ENCODE assay signal across 25 cellular contexts in the genomic region with DNA sequence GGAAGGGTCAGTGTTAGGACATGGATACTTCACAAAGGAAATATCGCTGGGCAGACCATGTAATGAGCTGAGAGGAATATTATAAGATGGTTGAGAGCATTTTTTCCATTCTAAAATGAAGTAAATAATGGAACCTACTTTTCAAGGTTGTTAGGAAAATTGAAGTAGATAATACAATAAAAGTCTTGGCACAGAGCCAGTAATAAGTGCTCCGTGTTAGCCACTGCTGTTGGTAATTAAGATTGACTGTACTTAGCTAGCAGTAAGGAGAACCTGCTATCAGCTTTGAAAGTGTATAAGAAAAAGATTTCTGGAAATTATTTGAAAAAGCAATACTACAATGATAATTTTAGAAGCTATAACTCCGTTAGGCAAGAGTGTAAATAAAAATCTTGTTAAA.
A peak's percentile ranks its signal among the peaks of the same experiment; 100 is the strongest.
DNase-seq lines count a peak whose midpoint lies in the region; ATAC-seq and TF ChIP-seq lines count a peak whose summit lies in the region.
"Had no signal": no experiment of that assay in that cellular context is flagged by ENCODE, and none has a peak within 500 bp of the region (broad histone marks: within the 10 kb centered on the region; RNA-seq: fewer than 3 reads in every experiment).

No MANE protein-coding gene starts in this region.

- no peak overlapping the region for H3K4me3 ChIP-seq in OCI-LY7 (ENCODE audit: low read depth, low read length, poor library complexity, severe bottlenecking)
- H3K4me3 ChIP-seq: breast epithelium, left ventricle myocardium inferior, psoas muscle, SJSA1, thoracic aorta, vagina had no signal

- ATAC-seq in HG02678 (IDR thresholded peaks at IDR 0.05; ENCODE audit: unreplicated experiment), result no peak
- ATAC-seq in GM21381 (IDR thresholded peaks at IDR 0.05; ENCODE audit: unreplicated experiment), result no peak
- ATAC-seq: activated T-helper 17 cell treated with anti-CD3 and anti-CD28 coated beads, Interleukin-2, amount 50 U/mL, for 72 hours; naive thymus-derived CD4-positive, alpha-beta T cell had no signal

- H4K20me1 ChIP-seq in OCI-LY7 (ENCODE audit: insufficient read depth, low read length), result no peaks in the 10 kb centered on the region

- peaks cover 26% of the 10 kb centered on the region for H3K36me3 ChIP-seq in OCI-LY7 (ENCODE audit: insufficient read depth, low read length)
- H3K36me3 ChIP-seq: breast epithelium, thoracic aorta, vagina had no signal

- CTCF ChIA-PET in OCI-LY7 (lab: Charles Lee; ENCODE audit: unreplicated experiment), result no interaction called here

- intact Hi-C loops in OCI-LY7 (cut with micrococcal nuclease; ENCODE audit: unreplicated experiment), result loop anchor here (10.0 kb wide), 1 partner anchor 368 kb away; no protein-coding TSS in a partner anchor

- TF ChIP-seq RAD21 in Ishikawa (IDR thresholded peaks at IDR 0.05; ENCODE audit: low read depth), result no peak

- H3K79me2 ChIP-seq in OCI-LY7 (ENCODE audit: insufficient read depth, low read depth, low read length), result no peaks in the 10 kb centered on the region

- H3K9me3 ChIP-seq in OCI-LY7 (ENCODE audit: low read length), result no peaks in the 10 kb centered on the region
- H3K9me3 ChIP-seq: breast epithelium, left ventricle myocardium inferior, psoas muscle, SJSA1, thoracic aorta, vagina had no signal

- BruUV-seq in OCI-LY7 (replicated peaks; lab: Mats Ljungman, UMichigan), result no TSS peak

- DNase-seq in NCI-H187 treated with DMSO at 0.1 percent for 48 hours (lab: John Stamatoyannopoulos, UW) (peak; percentile 12), NCI-H187 (lab: John Stamatoyannopoulos, UW) (no peak), NCI-H1930 (lab: John Stamatoyannopoulos, UW) (peak; percentile 35 to 87), OCI-LY7 (ENCODE audit: low spot score) (no peak), NCI-H128 (lab: John Stamatoyannopoulos, UW; ENCODE audit: unreplicated experiment) (no peak)
- DNase-seq: activated CD4-positive, alpha-beta T cell treated with anti-CD3 and anti-CD28 coated beads, Interleukin-2, amount 50 U/mL, for 48 hours; amygdala; CD4-positive, alpha-beta T cell; effector CD8-positive, alpha-beta T cell; IMR-90; islet precursor cell; left ventricle myocardium inferior; naive thymus-derived CD4-positive, alpha-beta T cell; NCI-H1694; psoas muscle; RPMI8226; T-helper 1 cell had no signal

- H2AFZ ChIP-seq in OCI-LY7 (ENCODE audit: low read length), result no peak overlapping the region

- no peak for TF ChIP-seq EP300 in Ishikawa (IDR thresholded peaks at IDR 0.05; ENCODE audit: borderline replicate concordance)

- H3K4me1 ChIP-seq in OCI-LY7 (ENCODE audit: insufficient read depth, low read length, poor library complexity, severe bottlenecking), result peaks cover 26% of the 10 kb centered on the region
- H3K4me1 ChIP-seq: breast epithelium, psoas muscle, vagina had no signal

- no peak for TF ChIP-seq CTCF in OCI-LY7 (conservative IDR thresholded peaks at IDR 0.05; ENCODE audit: low read length)

- H3K9me2 ChIP-seq in OCI-LY7 (ENCODE audit: insufficient read depth, low read length), result no peaks in the 10 kb centered on the region

- peak overlapping the region; percentile 55; the same call in 1 of the 2 replicates for H3K4me2 ChIP-seq in OCI-LY7 (ENCODE audit: low read length)

- no peak overlapping the region for H3K27ac ChIP-seq in OCI-LY7 (ENCODE audit: low read depth, low read length, poor library complexity, severe bottlenecking)
- H3K27ac ChIP-seq: breast epithelium, left ventricle myocardium inferior, psoas muscle, SJSA1, thoracic aorta, vagina had no signal

- POLR2A ChIA-PET in OCI-LY7 (lab: Charles Lee), result interaction anchor here (0.7 to 2.1 kb wide), 4 partner anchors 8 to 64 kb away, joined by 3 to 5 read pairs (median 4); no protein-coding TSS in a partner anchor

TF ChIP-seq in Ishikawa, 13 proteins besides CTCF, POLR2A, EP300 and RAD21:
- TF ChIP-seq, protein P1, sequence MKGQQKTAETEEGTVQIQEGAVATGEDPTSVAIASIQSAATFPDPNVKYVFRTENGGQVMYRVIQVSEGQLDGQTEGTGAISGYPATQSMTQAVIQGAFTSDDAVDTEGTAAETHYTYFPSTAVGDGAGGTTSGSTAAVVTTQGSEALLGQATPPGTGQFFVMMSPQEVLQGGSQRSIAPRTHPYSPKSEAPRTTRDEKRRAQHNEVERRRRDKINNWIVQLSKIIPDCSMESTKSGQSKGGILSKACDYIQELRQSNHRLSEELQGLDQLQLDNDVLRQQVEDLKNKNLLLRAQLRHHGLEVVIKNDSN (IDR thresholded peaks at IDR 0.05), result no peak
- peak; percentile 79 for TF ChIP-seq NFIC (IDR thresholded peaks at IDR 0.05)
TF ChIP-seq in Ishikawa: peak in this region for 1.

Comparison
In these comparisons a context has a peak if more than half of its experiments do, and no peak if none do; other contexts are left out.
1. DNase-seq: peak in NCI-H187 treated with DMSO at 0.1 percent for 48 hours (single experiment) and NCI-H1930 (2 of 2); none in NCI-H187 (0 of 2), OCI-LY7 (single experiment) and NCI-H128 (single experiment).